ENCODE assay signal across 12 cellular contexts in genomic region chr20:20953738-20954657, GRCh38.
"Had no signal": no experiment of that assay in that cellular context is flagged by ENCODE, and none has a peak within 500 bp of the region (broad histone marks: within the 10 kb centered on the region; RNA-seq: fewer than 3 reads in every experiment).

No MANE protein-coding gene starts in this region.

- ATAC-seq: gastrocnemius medialis; heart right ventricle; naive thymus-derived CD4-positive, alpha-beta T cell had no signal

- H3K9me3 Mint-ChIP-seq: activated CD4-positive, alpha-beta T cell treated with anti-CD3 and anti-CD28 coated beads, Interleukin-2, amount 10 ng/mL, durations not matched to agents 7 days and 5 days; activated naive CD8-positive, alpha-beta T cell treated with anti-CD3 and anti-CD28 coated beads, Interleukin-2, amount 10 ng/mL, durations not matched to agents 7 days and 5 days had no signal

- DNase-seq: activated CD4-positive, alpha-beta T cell treated with anti-CD3 and anti-CD28 coated beads, Interleukin-2, amount 10 ng/mL, durations not matched to agents 7 days and 5 days; activated CD8-positive, alpha-beta memory T cell treated with anti-CD3 and anti-CD28 coated beads, Interleukin-2, amount 50 U/mL, for 48 hours; activated naive CD4-positive, alpha-beta T cell; activated naive CD8-positive, alpha-beta T cell treated with anti-CD3 and anti-CD28 coated beads, Interleukin-2, amount 10 ng/mL, durations not matched to agents 7 days and 5 days; gastrocnemius medialis; heart right ventricle; naive thymus-derived CD4-positive, alpha-beta T cell; ovary; stimulated activated CD4-positive, alpha-beta T cell treated with anti-CD3 and anti-CD28 coated beads, Interleukin-1b, Interleukin-23, amount 100 ng/mL, for 48 hours; thyroid gland had no signal

- H3K27ac Mint-ChIP-seq: activated CD4-positive, alpha-beta T cell treated with anti-CD3 and anti-CD28 coated beads, Interleukin-2, amount 10 ng/mL, durations not matched to agents 7 days and 5 days; activated naive CD8-positive, alpha-beta T cell treated with anti-CD3 and anti-CD28 coated beads, Interleukin-2, amount 10 ng/mL, durations not matched to agents 7 days and 5 days; naive thymus-derived CD4-positive, alpha-beta T cell had no signal

- H3K4me1 Mint-ChIP-seq: activated CD4-positive, alpha-beta T cell treated with anti-CD3 and anti-CD28 coated beads, Interleukin-2, amount 10 ng/mL, durations not matched to agents 7 days and 5 days had no signal

- H3K27me3 ChIP-seq: ovary, thyroid gland had no signal

- H3K4me1 ChIP-seq: gastrocnemius medialis, heart right ventricle, thyroid gland had no signal

- H3K4me3 Mint-ChIP-seq: activated CD4-positive, alpha-beta T cell treated with anti-CD3 and anti-CD28 coated beads, Interleukin-2, amount 10 ng/mL, durations not matched to agents 7 days and 5 days; activated naive CD8-positive, alpha-beta T cell treated with anti-CD3 and anti-CD28 coated beads, Interleukin-2, amount 10 ng/mL, durations not matched to agents 7 days and 5 days; naive thymus-derived CD4-positive, alpha-beta T cell had no signal

- H3K4me3 ChIP-seq: gastrocnemius medialis, heart right ventricle, lung, ovary, thyroid gland had no signal

- H3K9me3 ChIP-seq: gastrocnemius medialis, heart right ventricle, ovary, thyroid gland had no signal

- H3K36me3 ChIP-seq: gastrocnemius medialis, heart right ventricle, ovary, thyroid gland had no signal

- H3K27ac ChIP-seq: epithelial cell of prostate, gastrocnemius medialis, heart right ventricle, ovary, thyroid gland had no signal

- H3K36me3 Mint-ChIP-seq: activated naive CD8-positive, alpha-beta T cell treated with anti-CD3 and anti-CD28 coated beads, Interleukin-2, amount 10 ng/mL, durations not matched to agents 7 days and 5 days; naive thymus-derived CD4-positive, alpha-beta T cell had no signal
